In genomic region chr10:72285972-72286521, GRCh38 we compare ENCODE assay signal across 14 cellular contexts. TPM values are rescaled to one million over a fixed set of nuclear protein-coding genes. Genes with fewer than 3 reads are reported as not detected.
DNase-seq lines count a peak whose midpoint lies in the region; ATAC-seq, FAIRE-seq and TF ChIP-seq lines count a peak whose summit lies in the region.
"Had no signal": no experiment of that assay in that cellular context is flagged by ENCODE, and none has a peak within 500 bp of the region (broad histone marks: within the 10 kb centered on the region; RNA-seq: fewer than 3 reads in every experiment).

No MANE protein-coding gene starts in this region.

- no peak for TF ChIP-seq POLR2A in HCT116 (IDR thresholded peaks at IDR 0.05; ENCODE audit: borderline replicate concordance, extremely low read depth, insufficient read depth, insufficient read length)
- TF ChIP-seq POLR2A in GM12878 (IDR thresholded peaks at IDR 0.05; ENCODE audit: low read depth, low read length) = no peak
- TF ChIP-seq POLR2A in spleen (IDR thresholded peaks at IDR 0.05) = no peak

- FAIRE-seq in GM12878 (lab: Jason Lieb, UNC) = no peak

- peaks cover 48% of the 10 kb centered on the region for H3K4me1 Mint-ChIP-seq in CD4-positive, alpha-beta T cell (ENCODE audit: low read depth)
- peaks cover 19 to 47% (median 40%) of the 10 kb centered on the region in 4 donors for H3K4me1 Mint-ChIP-seq in naive thymus-derived CD8-positive, alpha-beta T cell

- H3K4me3 ChIP-seq in HCT116 (replicated peaks in 1 of 2; ENCODE audit: low read depth in 1 of 2, low read length in 2 of 2) (no peak overlapping the region), GM12878 (0 out of 2 replicates have a peak overlapping the region, but pooled peaks have one; percentile 20), spleen (no peak overlapping the region)
- H3K4me3 ChIP-seq: lung, SJSA1 had no signal

- intact Hi-C loops in CD4-positive, alpha-beta T cell (cut with DNase I, micrococcal nuclease) = loop anchor here in 1 of 2 experiments (1.0 kb wide), 1 partner anchor 8 kb away; no protein-coding TSS in a partner anchor
- intact Hi-C loops in HCT116 (cut with micrococcal nuclease) = no loop called here
- intact Hi-C loops in GM12878 (cut with micrococcal nuclease; ENCODE audit: unreplicated experiment) = no loop called here
- intact Hi-C loops in spleen (cut with DNase I; ENCODE audit: low total_unique reads) = no loop called here

- RAD21 ChIA-PET in HCT116 (lab: Charles Lee; ENCODE audit: low non-redundant PET in 1 of 2, low total read pairs in 2 of 2, uncharacterized antibody in 2 of 2, unreplicated experiment in 2 of 2) (no interaction called here), GM12878 (lab: Charles Lee; ENCODE audit: unreplicated experiment) (interaction anchor here (0.7 to 1.4 kb wide), 5 partner anchors 9 to 49 kb away, joined by 3 to 8 read pairs (median 3); no protein-coding TSS in a partner anchor)

- H4K20me1 ChIP-seq in HCT116 (ENCODE audit: insufficient read depth) (no peaks in the 10 kb centered on the region), GM12878 (ENCODE audit: control insufficient read depth, insufficient read depth) (no peaks in the 10 kb centered on the region)

- no peaks in the 10 kb centered on the region for H3K9me3 Mint-ChIP-seq in CD4-positive, alpha-beta T cell
- H3K9me3 Mint-ChIP-seq in naive thymus-derived CD8-positive, alpha-beta T cell = no peaks in the 10 kb centered on the region

- peaks cover 9 to 38% of the 10 kb centered on the region in 2 experiments; a peak in 3 of 4 replicates for H3K4me1 ChIP-seq in HCT116 (ENCODE audit: control insufficient read depth in 1 of 2, insufficient read depth in 2 of 2, low read length in 2 of 2)
- peaks cover 20% of the 10 kb centered on the region for H3K4me1 ChIP-seq in GM12878 (ENCODE audit: control insufficient read depth, insufficient read depth, low read length)
- H3K4me1 ChIP-seq in spleen = peaks cover 12 to 54% (median 37%) of the 10 kb centered on the region in 6 donors

- TF ChIP-seq RAD21 in HCT116 (IDR thresholded peaks at IDR 0.05; ENCODE audit: low read depth) (no peak), GM12878 (IDR thresholded peaks at IDR 0.05; ENCODE audit: insufficient read depth, low read depth, low read length) (no peak)

- H2AFZ ChIP-seq in HCT116 (ENCODE audit: low read depth, low read length, poor library complexity, severe bottlenecking) = no peak overlapping the region
- peak overlapping the region; percentile 61 for H2AFZ ChIP-seq in GM12878 (ENCODE audit: control insufficient read depth, low read depth, low read length)

- ATAC-seq in CD4-positive, alpha-beta T cell (ENCODE audit: poor library complexity) = no peak
- ATAC-seq in HCT116 = no peak
- peak; percentile 62 for ATAC-seq in GM12878
- ATAC-seq in naive thymus-derived CD8-positive, alpha-beta T cell = no peak
- ATAC-seq in GM19351 (IDR thresholded peaks at IDR 0.05; ENCODE audit: unreplicated experiment) = no peak

- H3K27ac Mint-ChIP-seq in CD4-positive, alpha-beta T cell = peak overlapping the region; percentile 71
- peak overlapping the region in 9 of 10 donors; percentile 20 to 90 (median 63) for H3K27ac Mint-ChIP-seq in naive thymus-derived CD8-positive, alpha-beta T cell

- SMC1A ChIA-PET in GM12878 (lab: Charles Lee; ENCODE audit: uncharacterized antibody, unreplicated experiment) = interaction anchor here (0.8 to 1.1 kb wide), 4 partner anchors 8 to 301 kb away, joined by 3 to 4 read pairs (median 4); no protein-coding TSS in a partner anchor

- in situ Hi-C loops in GM12878 (cut with MboI) = no loop called here

- no peak for TF ChIP-seq CTCF in CD4-positive, alpha-beta T cell (IDR thresholded peaks at IDR 0.05)
- TF ChIP-seq CTCF in HCT116 (IDR thresholded peaks at IDR 0.05 in 2 of 3, conservative IDR thresholded peaks at IDR 0.05 in 1 of 3; ENCODE audit: borderline replicate concordance in 1 of 3, insufficient read depth in 1 of 3, low read depth in 2 of 3, low read length in 2 of 3) (no peak), GM12878 (IDR thresholded peaks at IDR 0.05 in 2 of 3, conservative IDR thresholded peaks at IDR 0.05 in 1 of 3; ENCODE audit: control insufficient read depth in 2 of 3, extremely low read depth in 1 of 3, insufficient read depth in 1 of 3, low read depth in 3 of 3, low read length in 3 of 3) (no peak), spleen (IDR thresholded peaks at IDR 0.05 in 8 of 11, conservative IDR thresholded peaks at IDR 0.05 in 3 of 11) (no peak)

- H3K27me3 ChIP-seq in CD4-positive, alpha-beta T cell (ENCODE audit: control insufficient read depth, insufficient read depth, low read length) = no peaks in the 10 kb centered on the region
- no peaks in the 10 kb centered on the region for H3K27me3 ChIP-seq in HCT116 (ENCODE audit: insufficient read depth, low read length)
- H3K27me3 ChIP-seq in GM12878 (replicated peaks in 1 of 2; ENCODE audit: control insufficient read depth in 2 of 2, insufficient read depth in 2 of 2, low read length in 1 of 2) = no peaks in the 10 kb centered on the region
- no peaks in the 10 kb centered on the region for H3K27me3 ChIP-seq in spleen (replicated peaks in 1 of 7)
- H3K27me3 ChIP-seq: SJSA1 had no signal

- H3K9me3 ChIP-seq in CD4-positive, alpha-beta T cell (ENCODE audit: control insufficient read depth, low read length) = no peaks in the 10 kb centered on the region
- no peaks in the 10 kb centered on the region for H3K9me3 ChIP-seq in HCT116 (ENCODE audit: control insufficient read depth in 1 of 2, insufficient read depth in 1 of 2, low read depth in 1 of 2, low read length in 2 of 2)
- no peaks in the 10 kb centered on the region; the same call in 1 of the 3 replicates for H3K9me3 ChIP-seq in GM12878 (replicated peaks; ENCODE audit: control insufficient read depth, insufficient read depth, low read length)
- H3K9me3 ChIP-seq in spleen = no peaks in the 10 kb centered on the region
- H3K9me3 ChIP-seq: SJSA1 had no signal

- no peaks in the 10 kb centered on the region for H3K9me2 ChIP-seq in HCT116 (ENCODE audit: insufficient read depth)

- no peak overlapping the region for H3K9ac ChIP-seq in HCT116 (ENCODE audit: low read length)
- peak overlapping the region; percentile 25; the same call in 1 of the 2 replicates for H3K9ac ChIP-seq in GM12878 (ENCODE audit: control insufficient read depth, insufficient read depth, low read length)

- CTCF ChIA-PET in CD4-positive, alpha-beta T cell (lab: Charles Lee) = interaction anchor here (0.8 kb wide), 1 partner anchor 51 kb away, joined by 3 read pairs; no protein-coding TSS in a partner anchor
- CTCF ChIA-PET in HCT116 (lab: Charles Lee) (no interaction called here), GM12878 (lab: Yijun Ruan, JAX) (interaction anchor here (0.7 to 4.1 kb wide), 5 partner anchors 11 to 237 kb away, joined by 3 to 27 read pairs (median 4); no protein-coding TSS in a partner anchor)

- no peak overlapping the region for H3K4me3 Mint-ChIP-seq in CD4-positive, alpha-beta T cell
- H3K4me3 Mint-ChIP-seq in naive thymus-derived CD8-positive, alpha-beta T cell = peak overlapping the region in 6 of 10 donors; percentile 1 to 63 (median 33)

- no peaks in the 10 kb centered on the region for H3K27me3 Mint-ChIP-seq in CD4-positive, alpha-beta T cell
- H3K27me3 Mint-ChIP-seq in naive thymus-derived CD8-positive, alpha-beta T cell = no peaks in the 10 kb centered on the region

- no peak for TF ChIP-seq EP300 in GM12878 (IDR thresholded peaks at IDR 0.05; ENCODE audit: borderline replicate concordance in 1 of 2, control insufficient read depth in 1 of 2, low read depth in 2 of 2, low read length in 2 of 2)

- no peaks in the 10 kb centered on the region for H3K36me3 Mint-ChIP-seq in CD4-positive, alpha-beta T cell (ENCODE audit: low read depth)
- no peaks in the 10 kb centered on the region for H3K36me3 Mint-ChIP-seq in naive thymus-derived CD8-positive, alpha-beta T cell

- WGBS in GM12878 (ENCODE audit: insufficient coverage, insufficient replicate concordance, low lambda C conversion rate, missing lambda C conversion rate) = 6% methylated on average over 10 of the region's 14 CpGs
- WGBS in spleen, 5 donors = 53 to 69% (median 66%) methylated on average over 14 of the region's 14 CpGs

- no peak for DNase-seq in CD4-positive, alpha-beta T cell
- DNase-seq in HCT116 (ENCODE audit: low read depth, low spot score) (no peak), GM12878 (ENCODE audit: low read depth, low spot score) (no peak), spleen (no peak), activated T-cell treated with anti-CD3 and anti-CD28 coated beads for 4 hours (no peak), cerebellum (ENCODE audit: low spot score) (no peak)
- no peak for DNase-seq in naive thymus-derived CD8-positive, alpha-beta T cell
- DNase-seq: activated CD4-positive, alpha-beta T cell treated with anti-CD3 and anti-CD28 coated beads for 4 hours; amniotic stem cell; NCI-H1092 had no signal

- H3K4me2 ChIP-seq in HCT116 (ENCODE audit: low read length) (peak overlapping the region; percentile 27), GM12878 (ENCODE audit: control insufficient read depth, insufficient read depth) (peak overlapping the region; percentile 63; the same call in 1 of the 2 replicates)

- H3K27ac ChIP-seq in CD4-positive, alpha-beta T cell (ENCODE audit: low read depth, low read length) = no peak overlapping the region
- H3K27ac ChIP-seq in HCT116 (ENCODE audit: low read depth, low read length) (no peak overlapping the region), GM12878 (ENCODE audit: control insufficient read depth, insufficient read depth) (peak overlapping the region; percentile 55), spleen (peak overlapping the region in 4 of 8 donors; percentile 41 to 70 (median 66))
- H3K27ac ChIP-seq: HL-60, SJSA1 had no signal

- no peaks in the 10 kb centered on the region for H3K36me3 ChIP-seq in HCT116 (ENCODE audit: control insufficient read depth in 1 of 2, insufficient read depth in 2 of 2, low read length in 2 of 2)
- no peaks in the 10 kb centered on the region for H3K36me3 ChIP-seq in GM12878 (ENCODE audit: control insufficient read depth in 2 of 2, insufficient read depth in 2 of 2, low read length in 1 of 2)
- no peaks in the 10 kb centered on the region for H3K36me3 ChIP-seq in spleen
- H3K36me3 ChIP-seq: SJSA1 had no signal

- BruUV-seq in HCT116 (replicated peaks; lab: Mats Ljungman, UMichigan) (no TSS peak), GM12878 (replicated peaks; lab: Mats Ljungman, UMichigan) (no TSS peak)

- POLR2A ChIA-PET in CD4-positive, alpha-beta T cell (lab: Charles Lee) = interaction anchor here (0.7 to 3.4 kb wide), 5 partner anchors 11 to 38 kb away, joined by 3 to 22 read pairs (median 3); no protein-coding TSS in a partner anchor
- POLR2A ChIA-PET in HCT116 (lab: Charles Lee) = interaction anchor here (1.0 to 15.0 kb wide), 2 partner anchors 9 to 13 kb away, joined by 3 to 371 read pairs; partner anchors contain the start of gene DDIT4
- POLR2A ChIA-PET in GM12878 (lab: Charles Lee) = interaction anchor here (0.7 to 1.3 kb wide), 5 partner anchors 11 to 67 kb away, joined by 3 to 8 read pairs (median 5); partner anchors contain the start of gene DDIT4
- POLR2A ChIA-PET in naive thymus-derived CD8-positive, alpha-beta T cell (lab: Charles Lee) = interaction anchor here (0.6 to 1.2 kb wide), 6 partner anchors 8 to 40 kb away, joined by 3 to 6 read pairs (median 4); no protein-coding TSS in a partner anchor

- H3K79me2 ChIP-seq in HCT116 (ENCODE audit: insufficient read depth, low read length) (no peaks in the 10 kb centered on the region), GM12878 (ENCODE audit: control insufficient read depth, insufficient read depth, low read length) (no peaks in the 10 kb centered on the region)

RNA-seq across cellular contexts. Expression of gene DDIT4, which starts 12.3 kb away (rescaled TPM):
- total RNA-seq in CD4-positive, alpha-beta T cell = 100 to 1,000 TPM; 427 to 436 TPM
- total RNA-seq in HCT116 (2021; ENCODE audit: unreplicated experiment) (462 TPM), GM12878 (2014; rRNA removed) (227 and 228 TPM in 2 replicates), GM12878 (2014; rRNA removed; fragmentation: Illumina TruSeq; extraction: Trizol) (75.4 and 76.9 TPM in 2 replicates), GM12878 (2021) (192 and 210 TPM in 2 replicates), spleen (100 to 1,000 TPM; 103 to 308 (median 249) TPM), cerebellum (60.5 TPM)
- 1,030 and 1,103 TPM in 2 replicates for polyA plus RNA-seq in HCT116 (2012)
- 278 and 329 TPM in 2 replicates for total RNA-seq in GM12878 (2013; cell fraction: nucleolus; rRNA removed)
- 31.9 TPM for polyA plus RNA-seq in GM12878 (2011; ENCODE audit: low read depth)
- polyA plus RNA-seq in GM12878 (2011; rRNA removed) (181 and 277 TPM in 2 replicates), GM12878 (2014; fragmentation: Illumina TruSeq; extraction: Trizol) (35.2 and 44.5 TPM in 2 replicates), GM12878 (2014; fragmentation: Nextera tagmentation; extraction: Ambion mirVana) (1 to 10 TPM; 2.1 to 5.0 TPM), GM12878 (2014; rRNA removed) (174 and 190 TPM in 2 replicates), GM12878 (2016; fragmentation: Nextera tagmentation; extraction: Ambion mirVana) (100 to 1,000 TPM; 245 to 268 TPM), spleen (100 to 1,000 TPM in 2 of 3 donors, 10 to 100 TPM in 1; 99.3 to 247 (median 209) TPM)
- polyA plus RNA-seq in GM12878 (2011; cell fraction: cytosol; rRNA removed) = 307 and 319 TPM in 2 replicates
- polyA plus RNA-seq in GM12878 (2011; cell fraction: nucleus; rRNA removed) = 445 and 463 TPM in 2 replicates
- 108 and 193 TPM in 2 replicates for polyA plus RNA-seq in GM12878 (2012)
- polyA minus RNA-seq in GM12878 (2011; rRNA and poly(A)+ RNA removed) = 219 and 366 TPM in 2 replicates
- polyA minus RNA-seq in GM12878 (2011; cell fraction: cytosol; rRNA and poly(A)+ RNA removed) = 187 and 217 TPM in 2 replicates
- polyA minus RNA-seq in GM12878 (2011; cell fraction: nucleus; rRNA and poly(A)+ RNA removed) = 480 and 614 TPM in 2 replicates
- total RNA-seq in naive thymus-derived CD8-positive, alpha-beta T cell = 10 to 100 TPM; 23.8 to 29.6 TPM
- 100 to 1,000 TPM in 2 of 3 donors, 10 to 100 TPM in 1; 68.0 to 190 (median 189) TPM for polyA plus RNA-seq in naive thymus-derived CD8-positive, alpha-beta T cell
